In genomic region chr6:26311385-26312095, GRCh38 we compare ENCODE assay signal across 8 cellular contexts. TPM values are rescaled to one million over a fixed set of nuclear protein-coding genes. Genes with fewer than 3 reads are reported as not detected.
DNase-seq lines count a peak whose midpoint lies in the region; ATAC-seq and TF ChIP-seq lines count a peak whose summit lies in the region.

No MANE protein-coding gene starts in this region.

- H3K4me3 ChIP-seq in fibroblast of mammary gland (ENCODE audit: control insufficient read depth, low read depth, low read length) (peak overlapping the region; percentile 66), aorta (ENCODE audit: low read length in 2 of 2) (peak overlapping the region; percentile 26 to 58)

- no peaks in the 10 kb centered on the region for H3K36me3 ChIP-seq in aorta (ENCODE audit: control insufficient read depth in 1 of 2, insufficient read depth in 2 of 2, low read length in 1 of 2)

- peak overlapping the region; percentile 86 to 94 (median 87) for H3K4me3 Mint-ChIP-seq in nephron

- no peaks in the 10 kb centered on the region for H3K27me3 ChIP-seq in aorta (ENCODE audit: control insufficient read depth in 1 of 2, insufficient read depth in 2 of 2, low read length in 1 of 2)

- WGBS in aorta, 2 donors, result 3 to 4% methylated on average over 18 of the region's 18 CpGs

- no peaks in the 10 kb centered on the region for H3K9me3 Mint-ChIP-seq in nephron

- ATAC-seq in aorta (ENCODE audit: low FRiP score) (peak; percentile 87), GM21447 (IDR thresholded peaks at IDR 0.05; ENCODE audit: unreplicated experiment) (no peak)

- intact Hi-C loops in aorta (cut with DNase I), result loop anchor here in 1 of 2 donors (2.0 kb wide), 1 partner anchor 25 kb away; no protein-coding TSS in a partner anchor

- no peaks in the 10 kb centered on the region for H3K36me3 Mint-ChIP-seq in nephron (ENCODE audit: low read depth)

- no peak overlapping the region for H3K27ac ChIP-seq in aorta (ENCODE audit: low read depth in 1 of 2, low read length in 2 of 2)

- peak overlapping the region; percentile 27 to 50 (median 31) for H3K27ac Mint-ChIP-seq in nephron

- H3K4me1 Mint-ChIP-seq in nephron, result peaks cover 35% of the 10 kb centered on the region

- no peak for TF ChIP-seq CTCF in fibroblast of mammary gland (conservative IDR thresholded peaks at IDR 0.05; ENCODE audit: control insufficient read depth, insufficient read depth, low read depth, low read length)
- TF ChIP-seq CTCF in nephron (IDR thresholded peaks at IDR 0.05; ENCODE audit: unreplicated experiment in 3 of 3), result peak in 1 of 3 experiments; percentile 10

- peak; percentile 77 for DNase-seq in DMS 273 treated with DMSO at 0.1 percent for 48 hours (lab: John Stamatoyannopoulos, UW)
- DNase-seq in HS-27A (ENCODE audit: low read depth), result peak; percentile 78
- DNase-seq in NOMO-1 (lab: John Stamatoyannopoulos, UW; ENCODE audit: unreplicated experiment in 2 of 2), result peak; percentile 38 to 53
- DNase-seq in activated T-cell treated with anti-CD3 and anti-CD28 coated beads, Interleukin-2, amount 50 U/mL, for 1 hour, result peak; percentile 57
- peak; percentile 84 for DNase-seq in fibroblast of mammary gland (ENCODE audit: low read depth)
- DNase-seq in aorta, result no peak

- H3K4me1 ChIP-seq in aorta (ENCODE audit: control insufficient read depth in 1 of 2, insufficient read depth in 2 of 2, low read length in 2 of 2), result no peaks in the 10 kb centered on the region

- no peaks in the 10 kb centered on the region for H3K9me3 ChIP-seq in aorta (ENCODE audit: control insufficient read depth, low read length)

- H3K27me3 Mint-ChIP-seq in nephron (ENCODE audit: low read depth), result peaks cover 3% of the 10 kb centered on the region

RNA-seq across cellular contexts. Expression of gene BTN3A2, which starts 53.5 kb away (rescaled TPM):
- 10 to 100 TPM; 12.8 to 53.7 TPM for total RNA-seq in aorta
- 10 to 100 TPM in 1 of 2 donors, 1 to 10 TPM in 1; 9.1 to 18.2 TPM for polyA plus RNA-seq in aorta

Comparison
In these comparisons a context has a peak if more than half of its experiments do, and no peak if none do; other contexts are left out.
1. DNase-seq: peak in DMS 273 treated with DMSO at 0.1 percent for 48 hours (single experiment), HS-27A (single experiment), NOMO-1 (2 of 2), activated T-cell treated with anti-CD3 and anti-CD28 coated beads, Interleukin-2, amount 50 U/mL, for 1 hour (single experiment) and fibroblast of mammary gland (single experiment); none in aorta (0 of 2).